In the genomic region with DNA sequence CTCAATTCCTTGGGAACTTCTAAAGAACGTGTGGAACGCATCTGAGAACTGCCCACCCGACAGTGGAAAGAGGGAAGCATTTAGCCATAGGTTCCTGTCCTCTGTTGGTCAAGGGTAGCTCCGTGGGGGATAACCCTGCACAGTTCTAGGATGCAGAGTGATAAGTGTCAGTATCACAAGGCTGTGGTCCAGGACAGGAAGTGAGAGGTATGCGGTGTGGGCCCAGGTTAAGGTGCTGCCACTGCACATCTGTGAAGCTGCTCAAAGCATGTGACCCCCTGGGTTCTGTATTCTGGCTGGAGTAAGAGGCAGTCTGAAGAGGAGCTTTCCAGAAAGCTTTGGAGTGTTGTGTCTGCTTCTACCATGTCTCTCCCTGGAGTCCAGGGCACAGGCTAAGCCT, we compare ENCODE assay signal across 12 cellular contexts. TPM values are rescaled to one million over a fixed set of nuclear protein-coding genes. Genes with fewer than 3 reads are reported as not detected.
A peak's percentile ranks its signal among the peaks of the same experiment; 100 is the strongest.
DNase-seq lines count a peak whose midpoint lies in the region; ATAC-seq and TF ChIP-seq lines count a peak whose summit lies in the region.
"Had no signal": no experiment of that assay in that cellular context is flagged by ENCODE, and none has a peak within 500 bp of the region (broad histone marks: within the 10 kb centered on the region; RNA-seq: fewer than 3 reads in every experiment).

No MANE protein-coding gene starts in this region.

- WGBS in psoas muscle, 3 donors: 88 to 90% (median 89%) methylated on average over 5 of the region's 5 CpGs

- DNase-seq in activated CD4-positive, alpha-beta T cell treated with anti-CD3 and anti-CD28 coated beads, Interleukin-2, amount 10 ng/mL, durations not matched to agents 7 days and 5 days: peak; percentile 42
- no peak for DNase-seq in activated CD4-positive, alpha-beta T cell treated with anti-CD3 and anti-CD28 coated beads, Interleukin-2, amount 50 U/mL, for 4 hours
- DNase-seq in stimulated activated effector memory CD8-positive, alpha-beta T cell treated with anti-CD3 and anti-CD28 coated beads, Interleukin-12 subunit alpha, Interleukin-12 subunit beta, amount 100 ng/mL, for 72 hours (ENCODE audit: low spot score in 2 of 2): no peak
- DNase-seq in psoas muscle (no peak), left lobe of liver (ENCODE audit: low spot score) (no peak), activated gamma-delta T cell treated with Interleukin-2 at 50 U/mL for 16 hours (no peak)
- DNase-seq: colonic mucosa had no signal

- H3K9me3 Mint-ChIP-seq in activated CD4-positive, alpha-beta T cell treated with anti-CD3 and anti-CD28 coated beads, Interleukin-2, amount 10 ng/mL, durations not matched to agents 7 days and 5 days: no peaks in the 10 kb centered on the region
- H3K9me3 Mint-ChIP-seq in stimulated activated effector memory CD8-positive, alpha-beta T cell treated with anti-CD3 and anti-CD28 coated beads, Interleukin-12 subunit alpha, Interleukin-12 subunit beta, amount 100 ng/mL, for 72 hours: no peaks in the 10 kb centered on the region
- H3K9me3 Mint-ChIP-seq: neural crest cell had no signal

- no peak overlapping the region for H3K4me3 Mint-ChIP-seq in activated CD4-positive, alpha-beta T cell treated with anti-CD3 and anti-CD28 coated beads, Interleukin-2, amount 10 ng/mL, durations not matched to agents 7 days and 5 days
- no peak overlapping the region for H3K4me3 Mint-ChIP-seq in stimulated activated effector memory CD8-positive, alpha-beta T cell treated with anti-CD3 and anti-CD28 coated beads, Interleukin-12 subunit alpha, Interleukin-12 subunit beta, amount 100 ng/mL, for 72 hours
- H3K4me3 Mint-ChIP-seq: neural crest cell had no signal

- POLR2A ChIA-PET in activated CD4-positive, alpha-beta T cell treated with anti-CD3 and anti-CD28 coated beads, Interleukin-2, amount 10 ng/mL, durations not matched to agents 7 days and 5 days (lab: Charles Lee): no interaction called here

- TF ChIP-seq CTCF in psoas muscle (IDR thresholded peaks at IDR 0.05): no peak

- H3K27ac ChIP-seq in psoas muscle: no peak overlapping the region
- H3K27ac ChIP-seq: colonic mucosa, Peyer's patch had no signal

- H3K4me3 ChIP-seq in psoas muscle: no peak overlapping the region
- H3K4me3 ChIP-seq: colonic mucosa, Peyer's patch had no signal

- ATAC-seq in GM21786 (IDR thresholded peaks at IDR 0.05; ENCODE audit: unreplicated experiment) (peak; percentile 98), HG03442 (IDR thresholded peaks at IDR 0.05; ENCODE audit: unreplicated experiment) (peak; percentile 98), psoas muscle (no peak), left lobe of liver (no peak)
- peak; percentile 69 for ATAC-seq in stimulated activated effector memory CD8-positive, alpha-beta T cell treated with anti-CD3 and anti-CD28 coated beads, Interleukin-12 subunit alpha, Interleukin-12 subunit beta, amount 100 ng/mL, for 72 hours

- peaks cover 25% of the 10 kb centered on the region for H3K27me3 Mint-ChIP-seq in activated CD4-positive, alpha-beta T cell treated with anti-CD3 and anti-CD28 coated beads, Interleukin-2, amount 10 ng/mL, durations not matched to agents 7 days and 5 days

- H3K27me3 ChIP-seq in psoas muscle (ENCODE audit: insufficient read depth in 3 of 3, low read length in 2 of 3): no peaks in the 10 kb centered on the region
- H3K27me3 ChIP-seq: colonic mucosa, Peyer's patch had no signal

- intact Hi-C loops in psoas muscle (cut with DNase I): no loop called here

- CTCF ChIA-PET in activated CD4-positive, alpha-beta T cell treated with anti-CD3 and anti-CD28 coated beads, Interleukin-2, amount 10 ng/mL, durations not matched to agents 7 days and 5 days (lab: Charles Lee): interaction anchor here (0.8 to 1.1 kb wide), 3 partner anchors 17 to 57 kb away, joined by 3 read pairs; no protein-coding TSS in a partner anchor

- H3K4me1 Mint-ChIP-seq in activated CD4-positive, alpha-beta T cell treated with anti-CD3 and anti-CD28 coated beads, Interleukin-2, amount 10 ng/mL, durations not matched to agents 7 days and 5 days: peaks cover 15% of the 10 kb centered on the region
- H3K4me1 Mint-ChIP-seq in stimulated activated effector memory CD8-positive, alpha-beta T cell treated with anti-CD3 and anti-CD28 coated beads, Interleukin-12 subunit alpha, Interleukin-12 subunit beta, amount 100 ng/mL, for 72 hours: peaks cover 8% of the 10 kb centered on the region

- peaks cover 11% of the 10 kb centered on the region for H3K4me1 ChIP-seq in psoas muscle

- no peak overlapping the region for H3K27ac Mint-ChIP-seq in activated CD4-positive, alpha-beta T cell treated with anti-CD3 and anti-CD28 coated beads, Interleukin-2, amount 10 ng/mL, durations not matched to agents 7 days and 5 days
- H3K27ac Mint-ChIP-seq in stimulated activated effector memory CD8-positive, alpha-beta T cell treated with anti-CD3 and anti-CD28 coated beads, Interleukin-12 subunit alpha, Interleukin-12 subunit beta, amount 100 ng/mL, for 72 hours: no peak overlapping the region

- H3K36me3 ChIP-seq in psoas muscle (ENCODE audit: insufficient read depth in 1 of 2, low read depth in 1 of 2): no peaks in the 10 kb centered on the region
- H3K36me3 ChIP-seq: colonic mucosa, Peyer's patch had no signal

- no peaks in the 10 kb centered on the region for H3K36me3 Mint-ChIP-seq in activated CD4-positive, alpha-beta T cell treated with anti-CD3 and anti-CD28 coated beads, Interleukin-2, amount 10 ng/mL, durations not matched to agents 7 days and 5 days (ENCODE audit: low read depth)
- no peaks in the 10 kb centered on the region for H3K36me3 Mint-ChIP-seq in stimulated activated effector memory CD8-positive, alpha-beta T cell treated with anti-CD3 and anti-CD28 coated beads, Interleukin-12 subunit alpha, Interleukin-12 subunit beta, amount 100 ng/mL, for 72 hours

- no peaks in the 10 kb centered on the region for H3K9me3 ChIP-seq in psoas muscle
- H3K9me3 ChIP-seq: colonic mucosa, Peyer's patch had no signal

RNA-seq across cellular contexts. Expression of a gene that starts 51.7 kb away (rescaled TPM):
- 1 to 10 TPM; 2.4 to 2.7 TPM for total RNA-seq in activated CD4-positive, alpha-beta T cell treated with anti-CD3 and anti-CD28 coated beads, Interleukin-2, amount 10 ng/mL, durations not matched to agents 7 days and 5 days
- total RNA-seq in psoas muscle: 10 to 100 TPM; 10.9 to 33.3 (median 23.9) TPM
- polyA plus RNA-seq in psoas muscle: 1 to 10 TPM; 6.5 to 8.3 (median 7.1) TPM
- total RNA-seq in left lobe of liver: 21.3 TPM
- total RNA-seq: activated CD8-positive, alpha-beta memory T cell treated with anti-CD3 and anti-CD28 coated beads for 36 hours had no signal

Comparison
In these comparisons a context has a peak if more than half of its experiments do, and no peak if none do; other contexts are left out.
1. ATAC-seq: peak in GM21786 (single experiment), HG03442 (single experiment) and stimulated activated effector memory CD8-positive, alpha-beta T cell treated with anti-CD3 and anti-CD28 coated beads, Interleukin-12 subunit alpha, Interleukin-12 subunit beta, amount 100 ng/mL, for 72 hours (single experiment); none in psoas muscle (0 of 4) and left lobe of liver (single experiment).